Comparison of ENCODE assay signal across 15 cellular contexts in the genomic region with DNA sequence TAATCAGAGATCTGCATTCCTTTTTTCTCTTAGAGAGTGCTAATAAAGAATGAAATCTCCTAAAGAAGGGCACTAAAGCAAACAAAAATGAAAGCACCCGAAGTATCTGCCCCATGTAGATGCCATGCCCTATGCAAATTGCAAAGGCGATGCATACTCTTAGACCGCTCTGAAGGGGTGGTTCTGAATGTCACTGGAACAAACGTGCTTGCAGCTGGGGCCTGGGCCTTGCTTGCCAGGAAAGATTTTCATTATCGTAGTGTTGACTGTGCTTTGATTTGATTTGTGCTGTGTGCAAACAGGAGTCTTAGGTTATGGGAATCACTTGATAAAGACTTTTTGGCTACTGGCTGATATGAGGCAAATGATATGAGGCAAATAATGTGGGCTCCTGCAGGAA.
DNase-seq lines count a peak whose midpoint lies in the region; ATAC-seq lines count a peak whose summit lies in the region.
"Had no signal": no experiment of that assay in that cellular context is flagged by ENCODE, and none has a peak within 500 bp of the region (broad histone marks: within the 10 kb centered on the region; RNA-seq: fewer than 3 reads in every experiment).

No MANE protein-coding gene starts in this region.

- DNase-seq in left ventricle myocardium superior (no peak), left cardiac atrium (no peak), Daoy (ENCODE audit: low read depth) (peak; percentile 5), RPMI7951 (ENCODE audit: low read depth) (peak; percentile 65), GDM1 (lab: John Stamatoyannopoulos, UW) (no peak), GOT3 (lab: John Stamatoyannopoulos, UW) (no peak)
- DNase-seq: Caco-2; CD4-positive, CD25-positive, alpha-beta regulatory T cell; CD8-positive, alpha-beta T cell; DMS153; DND-41; EL; GF-D8; H7; HCEC 1CT had no signal

- ATAC-seq in left ventricle myocardium superior, result peak; percentile 15
- no peak for ATAC-seq in left cardiac atrium
- ATAC-seq: CD8-positive, alpha-beta T cell had no signal

- intact Hi-C loops in left ventricle myocardium superior (cut with micrococcal nuclease), result no loop called here
- intact Hi-C loops in left cardiac atrium (cut with DNase I), result no loop called here

Comparison
In these comparisons a context has a peak if more than half of its experiments do, and no peak if none do; other contexts are left out.
1. DNase-seq: peak in Daoy (single experiment) and RPMI7951 (single experiment); none in left ventricle myocardium superior (single experiment), left cardiac atrium (single experiment), GDM1 (single experiment) and GOT3 (single experiment).